Comparison of ENCODE assay signal across 1 cellular context in genomic region chr20:38651154-38651553, GRCh38.
TF ChIP-seq lines count a peak whose summit lies in the region.

No MANE protein-coding gene starts in this region.

TF ChIP-seq in HCT116, 20 proteins besides CTCF, POLR2A, EP300 and RAD21 (continued from another document):
- TF ChIP-seq ATF3 (IDR thresholded peaks at IDR 0.05) (no peak), ZNF274 (IDR thresholded peaks at IDR 0.05; ENCODE audit: low read depth, low read length) (no peak)
TF ChIP-seq in HCT116: peak in this region for 0.
